ENCODE assay signal across 2 cellular contexts in genomic region chr7:1087462-1087809, GRCh38.
TF ChIP-seq lines count a peak whose summit lies in the region.

No MANE protein-coding gene starts in this region.

TF ChIP-seq in GM12878, 131 proteins besides CTCF, POLR2A, EP300 and RAD21:
- TF ChIP-seq E2F8 (IDR thresholded peaks at IDR 0.05; ENCODE audit: low read depth, partially characterized antibody) (no peak), PRDM15 (CRISPR knock-in tag; IDR thresholded peaks at IDR 0.05) (no peak), MTA2 (IDR thresholded peaks at IDR 0.05; ENCODE audit: low read depth) (no peak), LARP7 (IDR thresholded peaks at IDR 0.05) (no peak), JUND (IDR thresholded peaks at IDR 0.05; ENCODE audit: low read depth, low read length) (no peak), RFX5 (IDR thresholded peaks at IDR 0.05; ENCODE audit: low read depth, low read length) (no peak), NR2C2 (IDR thresholded peaks at IDR 0.05; ENCODE audit: borderline replicate concordance, control insufficient read depth, insufficient read length, low read depth) (no peak)

TF ChIP-seq in liver, 16 proteins besides CTCF, POLR2A, EP300 and RAD21:
- no peak for TF ChIP-seq SP1 (IDR thresholded peaks at IDR 0.05)
- no peak for TF ChIP-seq ZBTB33 (IDR thresholded peaks at IDR 0.05)
- TF ChIP-seq EGR1 (IDR thresholded peaks at IDR 0.05; ENCODE audit: low read depth in 2 of 2): peak in 1 of 2 donors; percentile 24
- no peak for TF ChIP-seq REST (IDR thresholded peaks at IDR 0.05)
- TF ChIP-seq YY1 (IDR thresholded peaks at IDR 0.05): no peak
- no peak for TF ChIP-seq TAF1 (conservative IDR thresholded peaks at IDR 0.05)
- no peak for TF ChIP-seq FOXA1 (IDR thresholded peaks at IDR 0.05)
- TF ChIP-seq ATF3 (IDR thresholded peaks at IDR 0.05): no peak
